ENCODE assay signal across 30 cellular contexts in genomic region chr5:83789376-83789775, GRCh38.
"Had no signal": no experiment of that assay in that cellular context is flagged by ENCODE, and none has a peak within 500 bp of the region (broad histone marks: within the 10 kb centered on the region; RNA-seq: fewer than 3 reads in every experiment).

No MANE protein-coding gene starts in this region.

- H3K27me3 Mint-ChIP-seq: activated CD4-positive, alpha-beta T cell treated with anti-CD3 and anti-CD28 coated beads for 36 hours; activated CD4-positive, alpha-beta T cell treated with anti-CD3 and anti-CD28 coated beads, Interleukin-2, amount 10 ng/mL, durations not matched to agents 24 days and 14 days; activated CD8-positive, alpha-beta T cell treated with anti-CD3 and anti-CD28 coated beads for 36 hours; activated naive CD8-positive, alpha-beta T cell; activated T-helper 17 cell treated with anti-CD3 and anti-CD28 coated beads, Interleukin-2, amount 50 U/mL, for 72 hours; T-helper 17 cell had no signal

- H3K4me3 ChIP-seq: body of pancreas, colonic mucosa, esophagus muscularis mucosa, gastrocnemius medialis had no signal

- H3K4me1 Mint-ChIP-seq: activated CD4-positive, alpha-beta T cell treated with anti-CD3 and anti-CD28 coated beads for 36 hours; activated CD4-positive, alpha-beta T cell treated with anti-CD3 and anti-CD28 coated beads, Interleukin-2, amount 10 ng/mL, durations not matched to agents 24 days and 14 days; activated T-helper 17 cell treated with anti-CD3 and anti-CD28 coated beads, Interleukin-2, amount 50 U/mL, for 72 hours; T-helper 17 cell had no signal

- H3K27ac Mint-ChIP-seq: activated CD4-positive, alpha-beta T cell treated with anti-CD3 and anti-CD28 coated beads for 36 hours; activated CD4-positive, alpha-beta T cell treated with anti-CD3 and anti-CD28 coated beads, Interleukin-2, amount 10 ng/mL, durations not matched to agents 24 days and 14 days; activated CD8-positive, alpha-beta T cell treated with anti-CD3 and anti-CD28 coated beads for 36 hours; activated naive CD8-positive, alpha-beta T cell; activated T-helper 17 cell treated with anti-CD3 and anti-CD28 coated beads, Interleukin-2, amount 50 U/mL, for 72 hours; T-helper 17 cell; T-helper 2 cell treated with Interferon-gamma antibody and Interleukin-4, amounts not matched to agents 5 μg/mL and 100 μg/mL, for 36 hours had no signal

- H3K4me3 Mint-ChIP-seq: activated CD4-positive, alpha-beta T cell treated with anti-CD3 and anti-CD28 coated beads for 36 hours; activated CD4-positive, alpha-beta T cell treated with anti-CD3 and anti-CD28 coated beads, Interleukin-2, amount 10 ng/mL, durations not matched to agents 24 days and 14 days; activated CD8-positive, alpha-beta T cell treated with anti-CD3 and anti-CD28 coated beads for 36 hours; activated naive CD8-positive, alpha-beta T cell; activated T-cell treated with anti-CD3 and anti-CD28 coated beads, Interleukin-2, amount 50 U/mL, for 4 hours; activated T-helper 17 cell treated with anti-CD3 and anti-CD28 coated beads, Interleukin-2, amount 50 U/mL, for 72 hours; T-helper 17 cell; T-helper 2 cell treated with Interferon-gamma antibody and Interleukin-4, amounts not matched to agents 5 μg/mL and 100 μg/mL, for 36 hours had no signal

- DNase-seq: activated CD4-positive, alpha-beta T cell treated with anti-CD3 and anti-CD28 coated beads for 36 hours; activated CD4-positive, alpha-beta T cell treated with anti-CD3 and anti-CD28 coated beads, Interleukin-2, amount 10 ng/mL, durations not matched to agents 24 days and 14 days; activated CD4-positive, alpha-beta T cell treated with anti-CD3 and anti-CD28 coated beads, Interleukin-2, amount 50 U/mL, for 48 hours; activated CD4-positive, CD25-positive, alpha-beta regulatory T cell; activated CD4-positive, CD25-positive, alpha-beta regulatory T cell treated with anti-CD3 and anti-CD28 coated beads, Interleukin-2, amount 50 U/mL, for 72 hours; activated CD8-positive, alpha-beta memory T cell treated with anti-CD3 and anti-CD28 coated beads for 24 hours; activated CD8-positive, alpha-beta T cell treated with anti-CD3 and anti-CD28 coated beads for 36 hours; activated effector memory CD4-positive, alpha-beta T cell treated with Interleukin-2 at 50 U/mL for 16 hours; activated gamma-delta T cell treated with Interleukin-2 at 50 U/mL for 16 hours; activated naive CD4-positive, alpha-beta T cell treated with anti-CD3 and anti-CD28 coated beads, Interleukin-2, amount 50 U/mL, for 16 hours; activated naive CD4-positive, alpha-beta T cell treated with Interleukin-2 at 50 U/mL for 16 hours; activated T-cell treated with anti-CD3 and anti-CD28 coated beads, Interleukin-2, amount 50 U/mL, for 4 hours; amygdala; aorta; body of pancreas; central memory CD4-positive, alpha-beta T cell; cerebellar nuclear complex; colonic mucosa; effector CD8-positive, alpha-beta T cell; erythroblast; foreskin keratinocyte; gastrocnemius medialis; glutamatergic neuron; T-helper 1 cell; T-helper 17 cell; T1000 had no signal

- H3K4me1 ChIP-seq: body of pancreas, colonic mucosa, esophagus muscularis mucosa, foreskin keratinocyte, gastrocnemius medialis had no signal

- H3K36me3 ChIP-seq: colonic mucosa, esophagus muscularis mucosa, gastrocnemius medialis had no signal

- H3K9me3 Mint-ChIP-seq: activated CD4-positive, alpha-beta T cell treated with anti-CD3 and anti-CD28 coated beads, Interleukin-2, amount 10 ng/mL, durations not matched to agents 24 days and 14 days; activated CD8-positive, alpha-beta T cell treated with anti-CD3 and anti-CD28 coated beads for 36 hours; activated T-cell treated with anti-CD3 and anti-CD28 coated beads, Interleukin-2, amount 50 U/mL, for 4 hours; activated T-helper 17 cell treated with anti-CD3 and anti-CD28 coated beads, Interleukin-2, amount 50 U/mL, for 72 hours; T-helper 2 cell treated with Interferon-gamma antibody and Interleukin-4, amounts not matched to agents 5 μg/mL and 100 μg/mL, for 36 hours had no signal

- H3K27ac ChIP-seq: body of pancreas, colonic mucosa, esophagus muscularis mucosa, foreskin keratinocyte, gastrocnemius medialis had no signal

- H3K9me3 ChIP-seq: body of pancreas, colonic mucosa, esophagus muscularis mucosa, gastrocnemius medialis had no signal

- H3K27me3 ChIP-seq: body of pancreas, colonic mucosa, esophagus muscularis mucosa, foreskin keratinocyte, gastrocnemius medialis had no signal

- H3K36me3 Mint-ChIP-seq: activated naive CD8-positive, alpha-beta T cell had no signal
